ENCODE assay signal across 9 cellular contexts in the genomic region with DNA sequence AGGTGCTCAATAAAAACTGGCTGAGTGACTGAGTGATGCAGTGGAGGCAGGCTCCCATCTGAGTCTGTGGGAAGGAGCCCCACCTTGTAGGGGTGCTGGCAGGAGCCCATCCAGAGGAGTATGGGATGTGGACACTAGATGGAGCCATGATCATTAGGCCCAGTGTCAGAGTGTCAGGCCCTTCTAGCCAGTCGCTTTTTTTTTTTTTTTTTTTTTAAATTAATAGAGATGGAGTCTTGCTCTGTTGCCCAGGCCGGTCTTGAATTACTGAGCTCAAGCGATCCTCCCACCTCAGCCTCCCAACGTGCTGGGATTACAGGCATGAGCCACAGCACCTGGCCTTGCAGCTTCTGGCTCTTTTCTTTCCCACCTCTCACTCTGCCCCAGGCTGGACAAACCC. TPM values are rescaled to one million over a fixed set of nuclear protein-coding genes. Genes with fewer than 3 reads are reported as not detected.
DNase-seq lines count a peak whose midpoint lies in the region; ATAC-seq, FAIRE-seq and TF ChIP-seq lines count a peak whose summit lies in the region.
"Had no signal": no experiment of that assay in that cellular context is flagged by ENCODE, and none has a peak within 500 bp of the region (broad histone marks: within the 10 kb centered on the region; RNA-seq: fewer than 3 reads in every experiment).

No MANE protein-coding gene starts in this region.

- H3K9ac ChIP-seq in Karpas-422 (ENCODE audit: low read length) (no peak overlapping the region), parathyroid adenoma (no peak overlapping the region)

- H3K4me1 ChIP-seq in Karpas-422 (ENCODE audit: low read length): no peaks in the 10 kb centered on the region
- H3K4me1 ChIP-seq in parathyroid adenoma: peaks cover 16% of the 10 kb centered on the region

- FAIRE-seq in frontal cortex (lab: Jason Lieb, UNC): no peak

- H2AFZ ChIP-seq in Karpas-422 (ENCODE audit: low read length): no peak overlapping the region
- no peak overlapping the region for H2AFZ ChIP-seq in parathyroid adenoma

- peak; percentile 77 for TF ChIP-seq CTCF in parathyroid adenoma (IDR thresholded peaks at IDR 0.05)

- no peaks in the 10 kb centered on the region for H3K79me2 ChIP-seq in Karpas-422 (ENCODE audit: low read length)
- H3K79me2 ChIP-seq in parathyroid adenoma: no peaks in the 10 kb centered on the region

- H3K27me3 ChIP-seq in Karpas-422 (ENCODE audit: low read length): no peaks in the 10 kb centered on the region
- no peaks in the 10 kb centered on the region for H3K27me3 ChIP-seq in parathyroid adenoma (ENCODE audit: control insufficient read depth, insufficient read depth, low read length)

- H3K4me2 ChIP-seq in Karpas-422 (ENCODE audit: low read depth, low read length, poor library complexity, severe bottlenecking) (no peak overlapping the region), parathyroid adenoma (ENCODE audit: low read length) (no peak overlapping the region)

- no peaks in the 10 kb centered on the region for H3K9me2 ChIP-seq in Karpas-422 (replicated peaks; ENCODE audit: insufficient read depth, low read length)

- H3K36me3 ChIP-seq in Karpas-422 (ENCODE audit: insufficient read depth, low read length) (no peaks in the 10 kb centered on the region; the same call in 1 of the 2 replicates), parathyroid adenoma (ENCODE audit: control insufficient read depth, insufficient read depth, low read length) (no peaks in the 10 kb centered on the region)

- no peaks in the 10 kb centered on the region for H4K20me1 ChIP-seq in Karpas-422 (ENCODE audit: insufficient read depth, low read depth, low read length)

- ATAC-seq in GM21447 (IDR thresholded peaks at IDR 0.05; ENCODE audit: unreplicated experiment): peak; percentile 81
- no peak for ATAC-seq in GM18517 (IDR thresholded peaks at IDR 0.05; ENCODE audit: unreplicated experiment)

- 0 out of 2 replicates have a peak overlapping the region, but pooled peaks have one; percentile 20 for H3K27ac ChIP-seq in Karpas-422 (ENCODE audit: low read length)
- H3K27ac ChIP-seq in parathyroid adenoma: no peak overlapping the region

- H3K9me3 ChIP-seq in Karpas-422 (ENCODE audit: low read length) (no peaks in the 10 kb centered on the region), parathyroid adenoma (ENCODE audit: control insufficient read depth, low read length) (no peaks in the 10 kb centered on the region)

- DNase-seq in DMS114 treated with DMSO at 0.1 percent for 48 hours (lab: John Stamatoyannopoulos, UW; ENCODE audit: unreplicated experiment): peak; percentile 43
- peak; percentile 93 for DNase-seq in Karpas-422
- DNase-seq in RPMI8226: peak; percentile 83
- DNase-seq in activated naive CD4-positive, alpha-beta T cell treated with Interleukin-2 at 50 U/mL for 16 hours: peak; percentile 49
- peak; percentile 79 to 86 for DNase-seq in frontal cortex (ENCODE audit: low spot score in 2 of 2)

- H3K4me3 ChIP-seq in Karpas-422 (ENCODE audit: low read length): no peak overlapping the region
- no peak overlapping the region for H3K4me3 ChIP-seq in parathyroid adenoma (ENCODE audit: low read depth, low read length)

RNA-seq across cellular contexts. Expression of a gene that starts 11.5 kb away (rescaled TPM):
- total RNA-seq in Karpas-422 (2014; rRNA removed; shearing (Covaris generic); ENCODE audit: low replicate concordance): 34.3 and 47.3 TPM in 2 replicates
- 10.2 TPM for total RNA-seq in frontal cortex

RNA-seq across cellular contexts. Expression of a gene that starts 11.7 kb away (rescaled TPM):
- total RNA-seq in Karpas-422 (2014; rRNA removed; shearing (Covaris generic); ENCODE audit: low replicate concordance): 28.2 and 81.5 TPM in 2 replicates
- 11.0 TPM for total RNA-seq in frontal cortex

RNA-seq across cellular contexts. Expression of a gene that starts 24.3 kb away (rescaled TPM):
- total RNA-seq in Karpas-422 (2014; rRNA removed; shearing (Covaris generic); ENCODE audit: low replicate concordance): 43.9 and 46.4 TPM in 2 replicates
- 2.4 TPM for total RNA-seq in frontal cortex

RNA-seq across cellular contexts. Expression of a gene that starts 47.5 kb away (rescaled TPM):
- not detected in 2 replicates for total RNA-seq in Karpas-422 (2014; rRNA removed; shearing (Covaris generic); ENCODE audit: low replicate concordance)
- not detected for total RNA-seq in frontal cortex
- total RNA-seq: urinary bladder had no signal

Comparison
In these comparisons a context has a peak if more than half of its experiments do, and no peak if none do; other contexts are left out.
1. DNase-seq: peak in every context shown above with its lines; median percentile 93 in Karpas-422; 83 in RPMI8226; 82 in frontal cortex; 49 in activated naive CD4-positive, alpha-beta T cell treated with Interleukin-2 at 50 U/mL for 16 hours; 43 in DMS114 treated with DMSO at 0.1 percent for 48 hours.
2. RNA of a gene that starts 24.3 kb away (total RNA-seq): 43.9 to 46.4 TPM in Karpas-422; 2.4 TPM in frontal cortex (single experiment); every median in the first group is over 10 times any median in the second.